In the genomic region with DNA sequence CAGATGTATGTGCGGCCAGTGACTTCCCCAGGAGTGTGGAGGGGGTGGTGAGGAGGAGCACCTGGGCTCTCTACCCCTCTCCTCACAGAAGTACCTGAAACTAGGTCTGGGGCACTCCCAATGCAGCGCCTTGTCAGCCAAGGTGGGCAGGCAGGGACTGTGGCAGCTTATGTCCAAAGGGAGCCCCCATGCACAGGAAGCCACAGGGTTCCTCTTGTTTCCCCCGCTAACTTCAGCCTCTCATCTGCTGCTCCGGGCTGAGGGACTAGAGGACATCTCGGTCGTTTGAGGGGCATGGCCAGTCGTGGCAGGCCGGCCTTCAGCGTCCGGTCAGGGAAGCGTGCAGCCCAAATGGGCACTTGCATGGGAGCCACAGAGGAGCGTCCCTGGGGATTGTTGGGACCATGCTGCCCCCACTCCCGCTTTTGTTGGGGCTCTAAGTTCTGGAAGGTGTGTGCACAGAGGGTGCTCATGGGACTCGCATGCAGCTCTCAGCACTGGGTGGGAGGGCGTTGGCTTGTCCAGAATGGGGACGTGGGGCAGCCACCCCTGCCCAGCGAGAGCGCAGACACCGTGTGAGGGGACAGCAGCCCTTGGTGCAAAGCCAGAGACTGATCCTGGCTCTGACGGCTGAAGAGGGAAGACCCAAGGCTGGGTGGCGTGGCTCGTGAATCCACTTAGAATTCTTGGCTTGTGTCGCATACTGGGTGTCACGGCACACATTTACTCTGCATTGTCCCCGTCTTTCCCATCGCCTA, we compare ENCODE assay signal across 22 cellular contexts. TPM values are rescaled to one million over a fixed set of nuclear protein-coding genes. Genes with fewer than 3 reads are reported as not detected.
DNase-seq lines count a peak whose midpoint lies in the region; FAIRE-seq and TF ChIP-seq lines count a peak whose summit lies in the region.
"Had no signal": no experiment of that assay in that cellular context is flagged by ENCODE, and none has a peak within 500 bp of the region (broad histone marks: within the 10 kb centered on the region; RNA-seq: fewer than 3 reads in every experiment).

No MANE protein-coding gene starts in this region.

- H3K36me3 ChIP-seq in right atrium auricular region, result peaks cover 33% of the 10 kb centered on the region
- H3K36me3 ChIP-seq in HAP-1 (replicated peaks), result peaks cover 22% of the 10 kb centered on the region
- H3K36me3 ChIP-seq in kidney (ENCODE audit: control insufficient read depth in 1 of 2, insufficient read depth in 2 of 2, low read length in 2 of 2), result peaks cover 8 to 23% of the 10 kb centered on the region in 2 donors

- no peak overlapping the region for H3K9ac ChIP-seq in kidney (ENCODE audit: low read length in 2 of 2)

- no peaks in the 10 kb centered on the region for H3K27me3 ChIP-seq in dorsolateral prefrontal cortex
- H3K27me3 ChIP-seq in right atrium auricular region, result no peaks in the 10 kb centered on the region
- no peaks in the 10 kb centered on the region for H3K27me3 ChIP-seq in HAP-1 (ENCODE audit: low read depth)
- H3K27me3 ChIP-seq: SJSA1 had no signal

- FAIRE-seq in RCC 7860 (lab: Jason Lieb, UNC) (no peak), kidney (lab: Jason Lieb, UNC) (no peak)

- H3K4me3 ChIP-seq in dorsolateral prefrontal cortex, result peak overlapping the region in 13 of 59 donors; percentile 7 to 55 (median 49)
- no peak overlapping the region for H3K4me3 ChIP-seq in right atrium auricular region
- no peak overlapping the region for H3K4me3 ChIP-seq in HAP-1
- no peak overlapping the region for H3K4me3 ChIP-seq in kidney (ENCODE audit: low read length in 2 of 2)
- H3K4me3 ChIP-seq: SJSA1, upper lobe of right lung had no signal

- TF ChIP-seq CTCF in VCaP (conservative IDR thresholded peaks at IDR 0.05), result no peak
- no peak for TF ChIP-seq CTCF in dorsolateral prefrontal cortex (IDR thresholded peaks at IDR 0.05 in 54 of 56, conservative IDR thresholded peaks at IDR 0.05 in 2 of 56; ENCODE audit: low read depth in 1 of 56, partially characterized antibody in 56 of 56)
- TF ChIP-seq CTCF in right atrium auricular region (IDR thresholded peaks at IDR 0.05), result no peak
- TF ChIP-seq CTCF in kidney (IDR thresholded peaks at IDR 0.05; ENCODE audit: borderline replicate concordance, extremely low read depth, insufficient read depth), result no peak

- intact Hi-C loops in dorsolateral prefrontal cortex (cut with DNase I) (no loop called here), kidney (cut with DNase I) (no loop called here)

- 0 out of 2 replicates have a peak overlapping the region, but pooled peaks have one; percentile 9 for H3K27ac ChIP-seq in VCaP
- peak overlapping the region in 43 of 59 donors; percentile 3 to 77 (median 54) for H3K27ac ChIP-seq in dorsolateral prefrontal cortex
- peak overlapping the region; percentile 43 to 57 for H3K27ac ChIP-seq in right atrium auricular region
- H3K27ac ChIP-seq in kidney (ENCODE audit: low read depth in 2 of 2, low read length in 2 of 2), result no peak overlapping the region
- H3K27ac ChIP-seq: SJSA1, upper lobe of right lung had no signal

- H3K4me1 ChIP-seq in right atrium auricular region (peaks cover 0 to 17% of the 10 kb centered on the region in 2 donors), HAP-1 (no peaks in the 10 kb centered on the region), kidney (ENCODE audit: control insufficient read depth in 1 of 2, insufficient read depth in 1 of 2, low read depth in 1 of 2, low read length in 2 of 2) (peaks cover 0 to 8% of the 10 kb centered on the region in 2 donors)
- H3K4me1 ChIP-seq: SJSA1 had no signal

- H3K9me3 ChIP-seq in right atrium auricular region (no peaks in the 10 kb centered on the region), HAP-1 (no peaks in the 10 kb centered on the region), kidney (ENCODE audit: control insufficient read depth in 1 of 2, low read length in 2 of 2) (no peaks in the 10 kb centered on the region)
- H3K9me3 ChIP-seq: SJSA1, upper lobe of right lung had no signal

- in situ Hi-C loops in HAP-1 (cut with MboI; ENCODE audit: low sequenced_read_pairs), result no loop called here

- no peak for DNase-seq in dorsolateral prefrontal cortex
- no peak for DNase-seq in right atrium auricular region (ENCODE audit: low spot score)
- DNase-seq in retina, result peak; percentile 25
- DNase-seq in HAP-1 (ENCODE audit: low spot score in 2 of 2), result no peak
- DNase-seq in RCC 7860 (ENCODE audit: low spot score), result no peak
- no peak for DNase-seq in NCI-H1092 (lab: John Stamatoyannopoulos, UW)
- DNase-seq in kidney, result no peak
- DNase-seq: activated naive CD4-positive, alpha-beta T cell treated with Interleukin-2 at 50 U/mL for 16 hours; activated T-cell treated with anti-CD3 and anti-CD28 coated beads, Interleukin-2, amount 50 U/mL, for 1 hour; CD4-positive, alpha-beta memory T cell; cortex of kidney; DMS 273 treated with DMSO at 0.1 percent for 48 hours; midbrain; natural killer cell; NCI-H1694 treated with DMSO at 0.1 percent for 48 hours; NCI-H2171; NCI-H524; T-helper 1 cell; upper lobe of right lung had no signal

RNA-seq across cellular contexts. Expression of gene NPAS1, which starts 16.6 kb away (rescaled TPM):
- 10 to 100 TPM in 63 of 120 experiments, 1 to 10 TPM in 57; 3.1 to 17.8 (median 10.0) TPM for total RNA-seq in dorsolateral prefrontal cortex
- under 1 TPM in 1 of 2 donors, not detected in 1; 0.39 TPM for total RNA-seq in right atrium auricular region
- total RNA-seq in kidney, result 0.38 TPM
- polyA plus RNA-seq in kidney (ENCODE audit: insufficient read depth, low read depth, low replicate concordance), result 1.7 TPM
- total RNA-seq: HT-29, SJSA1 had no signal
- polyA plus RNA-seq: CD4-positive, alpha-beta memory T cell had no signal

RNA-seq across cellular contexts. Expression of gene TMEM160, which starts 45.4 kb away (rescaled TPM):
- 100 to 1,000 TPM in 7 of 120 experiments, 10 to 100 TPM in 113; 40.1 to 114 (median 78.7) TPM for total RNA-seq in dorsolateral prefrontal cortex
- 10 to 100 TPM; 47.8 to 51.0 TPM for total RNA-seq in right atrium auricular region
- total RNA-seq in kidney, result 34.1 TPM
- 57.9 TPM for polyA plus RNA-seq in kidney (ENCODE audit: insufficient read depth, low read depth, low replicate concordance)

Comparison
In these comparisons a context has a peak if more than half of its experiments do, and no peak if none do; other contexts are left out.
1. H3K27ac ChIP-seq: peak in VCaP (single experiment), dorsolateral prefrontal cortex (43 of 59) and right atrium auricular region (2 of 2); none in kidney (0 of 2).